29 cellular contexts compared by ENCODE assay signal in genomic region chr5:123398058-123398728, GRCh38. TPM values are rescaled to one million over a fixed set of nuclear protein-coding genes. Genes with fewer than 3 reads are reported as not detected.
DNase-seq lines count a peak whose midpoint lies in the region; ATAC-seq, FAIRE-seq and TF ChIP-seq lines count a peak whose summit lies in the region.
"Had no signal": no experiment of that assay in that cellular context is flagged by ENCODE, and none has a peak within 500 bp of the region (broad histone marks: within the 10 kb centered on the region; RNA-seq: fewer than 3 reads in every experiment).

No MANE protein-coding gene starts in this region.

- no TSS peak for BruUV-seq in K562 (replicated peaks; lab: Mats Ljungman, UMichigan)

- POLR2A ChIA-PET in K562 (lab: Yijun Ruan, JAX): no interaction called here

- TF ChIP-seq POLR2A in K562 (conservative IDR thresholded peaks at IDR 0.05): no peak

- no peak overlapping the region for H3K9ac ChIP-seq in K562 (ENCODE audit: insufficient read depth in 1 of 2, low read depth in 2 of 2, low read length in 2 of 2)

- FAIRE-seq in K562 (lab: Jason Lieb, UNC): no peak

- H3K27me3 ChIP-seq in DOHH2 (ENCODE audit: control insufficient read depth, low read length) (no peaks in the 10 kb centered on the region), K562 (ENCODE audit: control insufficient read depth in 2 of 2, insufficient read depth in 2 of 2, low read length in 2 of 2) (no peaks in the 10 kb centered on the region), right atrium auricular region (no peaks in the 10 kb centered on the region), GM23338 (ENCODE audit: insufficient read depth) (no peaks in the 10 kb centered on the region)
- H3K27me3 ChIP-seq: ascending aorta, dorsolateral prefrontal cortex, MG63, SJCRH30 had no signal

- CTCF ChIA-PET in K562 (lab: Yijun Ruan, JAX; ENCODE audit: low intra/inter-chr PET ratio): no interaction called here

- no peaks in the 10 kb centered on the region for H3K9me3 ChIP-seq in DOHH2 (ENCODE audit: control insufficient read depth, insufficient read depth, low read length)
- H3K9me3 ChIP-seq in K562 (replicated peaks; ENCODE audit: control insufficient read depth, insufficient read depth, low read depth, low read length): no peaks in the 10 kb centered on the region
- H3K9me3 ChIP-seq in right atrium auricular region: no peaks in the 10 kb centered on the region
- H3K9me3 ChIP-seq: ascending aorta, left ventricle myocardium inferior, MG63, SJCRH30 had no signal

- H2AFZ ChIP-seq in K562 (ENCODE audit: low read depth, low read length): no peak overlapping the region
- H2AFZ ChIP-seq in GM23338: no peak overlapping the region

- H3K4me1 Mint-ChIP-seq in IgD-negative memory B cell (peaks cover 22 to 27% (median 26%) of the 10 kb centered on the region in 3 donors), GM23338 (peaks cover 12% of the 10 kb centered on the region; the same call in 2 of the 3 replicates)
- H3K4me1 Mint-ChIP-seq: immature natural killer cell, neural crest cell had no signal

- peak overlapping the region; percentile 67 for H3K4me2 ChIP-seq in DOHH2 (ENCODE audit: low read length)
- H3K4me2 ChIP-seq in K562 (ENCODE audit: insufficient read depth, low read length): no peak overlapping the region
- H3K4me2 ChIP-seq in GM23338: no peak overlapping the region

- H3K9me3 Mint-ChIP-seq in IgD-negative memory B cell (no peaks in the 10 kb centered on the region), GM23338 (no peaks in the 10 kb centered on the region; the same call in 2 of the 3 replicates)
- H3K9me3 Mint-ChIP-seq: activated naive CD4-positive, alpha-beta T cell treated with anti-CD3 and anti-CD28 coated beads, Interleukin-2, amount 50 U/mL, for 24 hours; activated T-cell treated with anti-CD3 and anti-CD28 coated beads, Interleukin-2, amount 50 U/mL, for 72 hours; CD4-positive, CD25-positive, alpha-beta regulatory T cell; central memory CD8-positive, alpha-beta T cell; immature natural killer cell; neural crest cell had no signal

- H3K27me3 Mint-ChIP-seq in IgD-negative memory B cell (no peaks in the 10 kb centered on the region), GM23338 (ENCODE audit: insufficient read depth, low read depth, poor library complexity) (peaks cover 5% of the 10 kb centered on the region)
- H3K27me3 Mint-ChIP-seq: activated naive CD4-positive, alpha-beta T cell treated with anti-CD3 and anti-CD28 coated beads, Interleukin-2, amount 50 U/mL, for 24 hours; CD4-positive, CD25-positive, alpha-beta regulatory T cell; central memory CD8-positive, alpha-beta T cell had no signal

- 100% methylated on average over 1 of the region's 1 CpG for WGBS in K562 (ENCODE audit: insufficient coverage, low coverage, missing lambda C conversion rate)

- H3K4me3 Mint-ChIP-seq in IgD-negative memory B cell (peak overlapping the region in 2 of 4 donors; percentile 84 to 85), GM23338 (no peak overlapping the region)
- H3K4me3 Mint-ChIP-seq: activated naive CD4-positive, alpha-beta T cell treated with anti-CD3 and anti-CD28 coated beads, Interleukin-2, amount 50 U/mL, for 24 hours; activated T-cell treated with anti-CD3 and anti-CD28 coated beads, Interleukin-2, amount 50 U/mL, for 72 hours; CD4-positive, CD25-positive, alpha-beta regulatory T cell; central memory CD8-positive, alpha-beta T cell; immature natural killer cell; neural crest cell had no signal

- H3K4me1 ChIP-seq in DOHH2 (ENCODE audit: control insufficient read depth, low read length) (peaks cover 26% of the 10 kb centered on the region), K562 (replicated peaks in 1 of 2; ENCODE audit: control insufficient read depth in 2 of 2, insufficient read depth in 2 of 2, low read length in 2 of 2) (no peaks in the 10 kb centered on the region), right atrium auricular region (no peaks in the 10 kb centered on the region), GM23338 (ENCODE audit: insufficient read depth) (0 out of 2 replicates have a peak, but pooled peaks cover 5% of the 10 kb centered on the region)
- H3K4me1 ChIP-seq: ascending aorta, left ventricle myocardium inferior, SJCRH30 had no signal

- H3F3A ChIP-seq in DOHH2 (ENCODE audit: control insufficient read depth, insufficient read depth) (0 out of 2 replicates have a peak, but pooled peaks cover 4% of the 10 kb centered on the region), GM23338 (replicated peaks; ENCODE audit: low read depth) (no peaks in the 10 kb centered on the region)

- no peak for TF ChIP-seq CTCF in DOHH2 (IDR thresholded peaks at IDR 0.05; ENCODE audit: low read depth, low read length, poor library complexity, severe bottlenecking)
- TF ChIP-seq CTCF in K562 (IDR thresholded peaks at IDR 0.05 in 2 of 3, conservative IDR thresholded peaks at IDR 0.05 in 1 of 3; ENCODE audit: insufficient read depth in 2 of 3, low read depth in 1 of 3, low read length in 3 of 3): no peak
- TF ChIP-seq CTCF in right atrium auricular region (IDR thresholded peaks at IDR 0.05): no peak
- no peak for TF ChIP-seq CTCF in GM23338 (conservative IDR thresholded peaks at IDR 0.05; ENCODE audit: low read depth in 2 of 2)

- peak overlapping the region; percentile 70 for H3K27ac ChIP-seq in DOHH2 (ENCODE audit: low read depth, low read length)
- H3K27ac ChIP-seq in K562 (ENCODE audit: extremely low read depth, low read depth, low read length): no peak overlapping the region
- no peak overlapping the region for H3K27ac ChIP-seq in right atrium auricular region
- no peak overlapping the region for H3K27ac ChIP-seq in GM23338 (ENCODE audit: low read depth)
- H3K27ac ChIP-seq: ascending aorta, dorsolateral prefrontal cortex, HL-60, left ventricle myocardium inferior, SJCRH30 had no signal

- no peaks in the 10 kb centered on the region for H3K9me2 ChIP-seq in DOHH2 (replicated peaks; ENCODE audit: control insufficient read depth, low read length)
- H3K9me2 ChIP-seq in GM23338 (ENCODE audit: insufficient read depth): no peaks in the 10 kb centered on the region

- H3K36me3 ChIP-seq in DOHH2 (ENCODE audit: control insufficient read depth, low read length) (peaks cover 51% of the 10 kb centered on the region), K562 (ENCODE audit: control insufficient read depth, insufficient read depth, low read length) (peaks cover 56% of the 10 kb centered on the region), right atrium auricular region (peaks cover 32% of the 10 kb centered on the region), GM23338 (ENCODE audit: insufficient read depth) (peaks cover 12% of the 10 kb centered on the region; the same call in 1 of the 2 replicates)

- peak overlapping the region; percentile 47 for H3K4me3 ChIP-seq in DOHH2 (ENCODE audit: low read length)
- H3K4me3 ChIP-seq in K562: no peak overlapping the region
- H3K4me3 ChIP-seq in right atrium auricular region: no peak overlapping the region
- H3K4me3 ChIP-seq in GM23338: no peak overlapping the region
- H3K4me3 ChIP-seq: ascending aorta, dorsolateral prefrontal cortex, left ventricle myocardium inferior, MG63, SJCRH30 had no signal

- DNase-seq in K562 (ENCODE audit: extremely low read depth in 1 of 4, low spot score in 3 of 4) (no peak), right atrium auricular region (ENCODE audit: low spot score) (no peak), 8988T (no peak), GM23338 (ENCODE audit: low spot score) (no peak)
- no peak for DNase-seq in central memory CD4-positive, alpha-beta T cell
- DNase-seq: activated CD4-positive, CD25-positive, alpha-beta regulatory T cell treated with anti-CD3 and anti-CD28 coated beads, Interleukin-2, amount 50 U/mL, for 72 hours; activated CD8-positive, alpha-beta memory T cell treated with anti-CD3 and anti-CD28 coated beads for 24 hours; activated T-cell treated with anti-CD3 and anti-CD28 coated beads, Interleukin-2, amount 50 U/mL, for 72 hours; CD4-positive, CD25-positive, alpha-beta regulatory T cell; dorsolateral prefrontal cortex; H7; immature natural killer cell; left ventricle myocardium inferior; MG63; NCI-H1694; NCI-H774; posterior cingulate gyrus; SJCRH30; stimulated activated CD4-positive, alpha-beta T cell treated with anti-CD3 and anti-CD28 coated beads, Interleukin-1b, Interleukin-23, amount 100 ng/mL, for 48 hours; stimulated activated naive CD4-positive, alpha-beta T cell treated with Interleukin-2 at 50 U/mL for 16 hours had no signal

- in situ Hi-C loops in K562 (cut with MboI): no loop called here

- intact Hi-C loops in K562 (cut with micrococcal nuclease): no loop called here

- H3K79me2 ChIP-seq in DOHH2 (ENCODE audit: control insufficient read depth, low read length): no peaks in the 10 kb centered on the region
- no peaks in the 10 kb centered on the region for H3K79me2 ChIP-seq in K562 (ENCODE audit: control insufficient read depth, insufficient read depth, low read length)
- H3K79me2 ChIP-seq in GM23338 (replicated peaks; ENCODE audit: insufficient read depth): no peaks in the 10 kb centered on the region

- peak; percentile 66 for ATAC-seq in GM19397 (IDR thresholded peaks at IDR 0.05; ENCODE audit: unreplicated experiment)
- ATAC-seq in K562: no peak
- no peak for ATAC-seq in GM23338
- ATAC-seq: activated T-cell treated with anti-CD3 and anti-CD28 coated beads, Interleukin-2, amount 50 U/mL, for 72 hours; Panc1 had no signal

- no peaks in the 10 kb centered on the region for H3K9me1 ChIP-seq in K562 (ENCODE audit: control insufficient read depth, insufficient read depth, low read length)

- H3K27ac Mint-ChIP-seq in IgD-negative memory B cell (peak overlapping the region; percentile 72 to 86 (median 83)), GM23338 (no peak overlapping the region)
- H3K27ac Mint-ChIP-seq: activated T-cell treated with anti-CD3 and anti-CD28 coated beads, Interleukin-2, amount 50 U/mL, for 72 hours had no signal

- TF ChIP-seq EP300 in K562 (IDR thresholded peaks at IDR 0.05; ENCODE audit: low read length): no peak

- no peak for TF ChIP-seq RAD21 in K562 (CRISPR knock-in tag; conservative IDR thresholded peaks at IDR 0.05 in 1 of 2, IDR thresholded peaks at IDR 0.05 in 1 of 2)

- H3K36me3 Mint-ChIP-seq in IgD-negative memory B cell (peaks cover 23% of the 10 kb centered on the region), GM23338 (ENCODE audit: low read depth) (peaks cover 60% of the 10 kb centered on the region)

- no peaks in the 10 kb centered on the region for H4K20me1 ChIP-seq in DOHH2 (ENCODE audit: control insufficient read depth, insufficient read depth, low read depth, low read length)
- H4K20me1 ChIP-seq in K562 (replicated peaks; ENCODE audit: control insufficient read depth, insufficient read depth, low read length): no peaks in the 10 kb centered on the region
- H4K20me1 ChIP-seq in GM23338 (replicated peaks; ENCODE audit: insufficient read depth): no peaks in the 10 kb centered on the region

RNA-seq across cellular contexts. Expression of gene CEP120, which starts 25.0 kb away (rescaled TPM):
- polyA plus RNA-seq in IgD-negative memory B cell: 29.1 TPM
- 90.2 and 99.8 TPM in 2 replicates for total RNA-seq in K562 (2011; cell fraction: chromatin; rRNA removed; ENCODE audit: low replicate concordance)
- 24.0 and 29.1 TPM in 2 replicates for total RNA-seq in K562 (2011; cell fraction: nucleolus; rRNA removed)
- total RNA-seq in K562 (2011; cell fraction: nucleoplasm; rRNA removed): 14.7 and 29.8 TPM in 2 replicates
- total RNA-seq in K562 (2014; rRNA removed): 12.4 and 13.6 TPM in 2 replicates
- 21.0 and 22.1 TPM in 2 replicates for total RNA-seq in K562 (2014; rRNA removed; fragmentation: Illumina TruSeq; extraction: Trizol)
- 18.1 and 19.0 TPM in 2 replicates for total RNA-seq in K562 (2015; rRNA removed; fragmentation: Illumina TruSeq; extraction: Trizol)
- total RNA-seq in K562 (2021): 18.9 and 20.5 TPM in 2 replicates
- polyA plus RNA-seq in K562 (2011; rRNA removed): 24.9 and 26.1 TPM in 2 replicates
- polyA plus RNA-seq in K562 (2011; cell fraction: cytosol; rRNA removed): 8.4 and 14.0 TPM in 2 replicates
- polyA plus RNA-seq in K562 (2011; cell fraction: nucleus; rRNA removed): 30.7 and 32.9 TPM in 2 replicates
- polyA plus RNA-seq in K562 (2012): 6.1 and 11.1 TPM in 2 replicates
- polyA plus RNA-seq in K562 (2014; fragmentation: Illumina TruSeq; extraction: Trizol): 12.9 and 14.4 TPM in 2 replicates
- 1 to 10 TPM; 3.3 to 3.9 TPM for polyA plus RNA-seq in K562 (2014; fragmentation: Nextera tagmentation; extraction: Ambion mirVana)
- polyA plus RNA-seq in K562 (2014; rRNA removed): 9.1 and 10.1 TPM in 2 replicates
- 61.2 and 64.1 TPM in 2 replicates for polyA minus RNA-seq in K562 (2011; rRNA and poly(A)+ RNA removed)
- 9.6 and 11.6 TPM in 2 replicates for polyA minus RNA-seq in K562 (2011; cell fraction: cytosol; rRNA and poly(A)+ RNA removed)
- polyA minus RNA-seq in K562 (2011; cell fraction: nucleus; rRNA and poly(A)+ RNA removed): 28.1 and 44.1 TPM in 2 replicates
- total RNA-seq in right atrium auricular region: 10 to 100 TPM; 11.1 to 11.8 TPM
- total RNA-seq in GM23338 (2014; rRNA removed; shearing (Covaris generic)): 13.9 and 16.3 TPM in 2 replicates
- 2.9 and 4.9 TPM in 2 replicates for polyA plus RNA-seq in GM23338 (2016; fragmentation: Nextera tagmentation; extraction: Ambion mirVana)
